In the genomic region with DNA sequence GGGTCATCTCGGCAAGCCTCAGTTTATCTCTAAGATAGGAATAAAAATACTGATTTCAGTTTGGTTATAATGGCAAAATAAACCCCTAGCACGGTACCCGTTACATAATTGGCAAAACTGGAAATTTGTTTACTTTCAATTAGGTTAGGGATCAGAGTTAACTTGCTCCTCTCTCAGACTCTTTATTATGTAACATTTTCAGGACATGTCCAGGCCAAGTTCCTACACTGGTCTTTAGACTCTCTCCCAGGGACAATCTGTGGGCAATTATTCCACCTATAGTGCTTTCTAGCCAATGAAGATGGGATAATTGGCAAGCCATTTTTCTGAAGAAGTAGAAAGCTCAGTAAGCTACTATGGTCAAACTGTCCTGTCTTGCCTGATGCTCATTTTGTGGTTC, we compare ENCODE assay signal across 35 cellular contexts.
"Had no signal": no experiment of that assay in that cellular context is flagged by ENCODE, and none has a peak within 500 bp of the region (broad histone marks: within the 10 kb centered on the region; RNA-seq: fewer than 3 reads in every experiment).

No MANE protein-coding gene starts in this region.

- H3K27me3 ChIP-seq: cardiac muscle cell, Peyer's patch had no signal

- H3K4me3 ChIP-seq: cardiac muscle cell, Peyer's patch had no signal

- H3K9me3 ChIP-seq: Peyer's patch had no signal

- ATAC-seq: activated CD8-positive, alpha-beta memory T cell treated with anti-CD3 and anti-CD28 coated beads, Interleukin-2, amount 10 ng/mL, durations not matched to agents 7 days and 5 days; activated naive CD8-positive, alpha-beta T cell treated with anti-CD3 and anti-CD28 coated beads, Interleukin-2, amount 50 U/mL, for 24 hours; PC-3; SK-N-SH treated with all-trans-retinoic acid at 6 μM for 48 hours had no signal

- H3K36me3 ChIP-seq: cardiac muscle cell, Peyer's patch had no signal

- H3K27ac ChIP-seq: cardiac muscle cell, Peyer's patch, VCaP had no signal

- DNase-seq: activated CD4-positive, alpha-beta memory T cell treated with anti-CD3 and anti-CD28 coated beads, Interleukin-2, amount 10 ng/mL, durations not matched to agents 7 days and 5 days; activated CD4-positive, alpha-beta T cell treated with anti-CD3 and anti-CD28 coated beads for 1 hour; activated CD4-positive, alpha-beta T cell treated with anti-CD3 and anti-CD28 coated beads for 48 hours; activated CD4-positive, CD25-positive, alpha-beta regulatory T cell; activated CD8-positive, alpha-beta memory T cell treated with anti-CD3 and anti-CD28 coated beads for 24 hours; activated CD8-positive, alpha-beta memory T cell treated with anti-CD3 and anti-CD28 coated beads, Interleukin-2, amount 10 ng/mL, durations not matched to agents 7 days and 5 days; activated CD8-positive, alpha-beta memory T cell treated with anti-CD3 and anti-CD28 coated beads, Interleukin-2, amount 50 U/mL, for 48 hours; activated effector memory CD4-positive, alpha-beta T cell treated with Interleukin-2 at 50 U/mL for 16 hours; activated naive CD4-positive, alpha-beta T cell treated with anti-CD3 and anti-CD28 coated beads, Interleukin-2, amount 10 ng/mL, durations not matched to agents 7 days and 5 days; activated naive CD8-positive, alpha-beta T cell treated with anti-CD3 and anti-CD28 coated beads, Interleukin-2, amount 50 U/mL, for 24 hours; activated T-cell treated with anti-CD3 and anti-CD28 coated beads, Interleukin-2, amount 50 U/mL, for 48 hours; anterior cingulate cortex; Kasumi-1; KG1; MM.1S; MV-4-11; NCI-H1092; NCI-H1436 treated with DMSO at 0.1 percent for 48 hours; NCI-H1694 treated with DMSO at 0.1 percent for 48 hours; NCI-H2029; NCI-H345; NCI-H526; NCI-H748 treated with DMSO at 0.1 percent for 48 hours; NK-92 treated with Interleukin-12 subunit alpha and Interleukin-12 subunit beta, amount 100 ng/mL, for 24 hours; PC-3; Peyer's patch; RPMI8226; SIG-M5; SW 1271; T-helper 1 cell; T-helper 2 cell; T-helper 9 cell had no signal

- H3K4me1 ChIP-seq: Peyer's patch had no signal
